In the genomic region with DNA sequence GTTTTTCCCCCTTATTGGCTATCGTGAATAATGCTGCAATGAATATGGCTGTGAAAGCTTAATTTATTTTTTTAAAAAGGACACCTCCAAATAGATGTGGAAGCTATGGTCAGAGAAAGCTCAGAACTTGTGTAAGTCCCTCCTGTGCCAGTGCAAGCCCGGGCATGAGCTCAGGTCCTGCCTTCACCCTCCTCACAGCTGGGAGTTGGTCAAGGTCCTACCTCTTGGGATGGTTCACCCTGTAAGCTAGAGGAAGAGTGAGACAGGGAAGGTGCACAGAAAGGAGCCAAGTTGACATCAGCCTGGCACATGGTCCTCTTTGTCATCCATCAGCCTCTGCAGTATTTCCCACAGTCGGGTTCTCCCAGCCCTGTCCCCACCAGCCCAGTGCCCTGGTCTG, we compare ENCODE assay signal across 25 cellular contexts. TPM values are rescaled to one million over a fixed set of nuclear protein-coding genes. Genes with fewer than 3 reads are reported as not detected.
A peak's percentile ranks its signal among the peaks of the same experiment; 100 is the strongest.
DNase-seq lines count a peak whose midpoint lies in the region; TF ChIP-seq lines count a peak whose summit lies in the region.
"Had no signal": no experiment of that assay in that cellular context is flagged by ENCODE, and none has a peak within 500 bp of the region (broad histone marks: within the 10 kb centered on the region; RNA-seq: fewer than 3 reads in every experiment).

No MANE protein-coding gene starts in this region.

- H2AFZ ChIP-seq in mammary epithelial cell (ENCODE audit: low read depth, low read length), result peak overlapping the region; percentile 54

- no peak for DNase-seq in MCF 10A (ENCODE audit: unreplicated experiment)
- DNase-seq in breast epithelium (ENCODE audit: low spot score in 2 of 2), result no peak
- peak; percentile 51 for DNase-seq in mammary epithelial cell
- no peak for DNase-seq in mesendoderm
- no peak for DNase-seq in tibial artery
- DNase-seq in osteocyte (ENCODE audit: extremely low spot score, unreplicated experiment), result no peak
- DNase-seq in testis, result no peak
- DNase-seq in SK-N-DZ (ENCODE audit: low spot score), result no peak
- DNase-seq: 8988T; ACHN; BE2C; CD4-positive, CD25-positive, alpha-beta regulatory T cell; COR-L47; HCEC 1CT; IMR-90; KG1; MM.1S; NCI-H2029 treated with DMSO at 0.1 percent for 48 hours; NCI-H446 treated with DMSO at 0.1 percent for 48 hours; NCI-H526; NCI-H82; RPMI8226; SHP77 treated with DMSO at 0.1 percent for 48 hours had no signal

- no peaks in the 10 kb centered on the region for H3K79me1 ChIP-seq in mesendoderm (ENCODE audit: low read length)

- H3K27me3 Mint-ChIP-seq in MCF 10A (ENCODE audit: insufficient read depth, unreplicated experiment) (no peaks in the 10 kb centered on the region), osteocyte (ENCODE audit: unreplicated experiment) (no peaks in the 10 kb centered on the region)

- TF ChIP-seq POLR2A in breast epithelium (IDR thresholded peaks at IDR 0.05) (no peak), testis (IDR thresholded peaks at IDR 0.05) (no peak)

- no peak overlapping the region for H3K4me3 Mint-ChIP-seq in MCF 10A (ENCODE audit: unreplicated experiment)
- H3K4me3 Mint-ChIP-seq in osteocyte (ENCODE audit: unreplicated experiment), result no peak overlapping the region
- H3K4me3 Mint-ChIP-seq: CD4-positive, CD25-positive, alpha-beta regulatory T cell had no signal

- H2BK120ac ChIP-seq in mesendoderm (ENCODE audit: low read depth, low read length), result no peak overlapping the region

- WGBS in mammary epithelial cell (ENCODE audit: low coverage, missing lambda C conversion rate), result 72% methylated on average over 2 of the region's 3 CpGs
- whole genome bisulfite sequencing in mesendoderm (ENCODE audit: extremely low coverage, insufficient coverage, low lambda C conversion rate), result no CpG with 5 or more reads among the region's 3 CpGs
- 93 to 95% methylated on average over 3 of the region's 3 CpGs for WGBS in testis, 2 donors

- H3K56ac ChIP-seq in mesendoderm (ENCODE audit: low read length), result no peak overlapping the region

- no peak overlapping the region for H3K27ac ChIP-seq in breast epithelium
- H3K27ac ChIP-seq in mammary epithelial cell (ENCODE audit: insufficient read depth, low read depth, low read length), result no peak overlapping the region
- no peak overlapping the region for H3K27ac ChIP-seq in mesendoderm (ENCODE audit: low read depth, low read length)
- peak overlapping the region; percentile 90 to 93 for H3K27ac ChIP-seq in tibial artery
- H3K27ac ChIP-seq in testis, result no peak overlapping the region
- H3K27ac ChIP-seq: SK-N-MC had no signal

- H4K5ac ChIP-seq in mesendoderm (ENCODE audit: low read length), result no peak overlapping the region

- H3K4me1 Mint-ChIP-seq in MCF 10A (ENCODE audit: insufficient read depth, unreplicated experiment) (peaks cover 20% of the 10 kb centered on the region), osteocyte (ENCODE audit: unreplicated experiment) (peaks cover 13% of the 10 kb centered on the region)

- H3K27me3 ChIP-seq in breast epithelium, result no peaks in the 10 kb centered on the region
- no peaks in the 10 kb centered on the region for H3K27me3 ChIP-seq in mammary epithelial cell (ENCODE audit: insufficient read depth, low read length)
- H3K27me3 ChIP-seq in mesendoderm (ENCODE audit: insufficient read depth, low read length, poor library complexity), result no peaks in the 10 kb centered on the region
- H3K27me3 ChIP-seq in tibial artery, result no peaks in the 10 kb centered on the region
- no peaks in the 10 kb centered on the region for H3K27me3 ChIP-seq in testis
- H3K27me3 ChIP-seq: BE2C had no signal

- H3K9me3 Mint-ChIP-seq in MCF 10A (ENCODE audit: unreplicated experiment), result no peaks in the 10 kb centered on the region
- H3K9me3 Mint-ChIP-seq in osteocyte (ENCODE audit: unreplicated experiment), result no peaks in the 10 kb centered on the region

- H3K4me1 ChIP-seq in breast epithelium (no peaks in the 10 kb centered on the region), mammary epithelial cell (ENCODE audit: insufficient read depth, low read length) (peaks cover 23% of the 10 kb centered on the region), mesendoderm (ENCODE audit: control insufficient read depth, low read depth, low read length) (peaks cover 8% of the 10 kb centered on the region), tibial artery (peaks cover 0 to 48% (median 23%) of the 10 kb centered on the region in 4 donors), testis (no peaks in the 10 kb centered on the region)

- no peak overlapping the region for H3K4me3 ChIP-seq in breast epithelium
- no peak overlapping the region for H3K4me3 ChIP-seq in mammary epithelial cell (replicated peaks in 1 of 3; ENCODE audit: insufficient read depth in 1 of 3, low read depth in 2 of 3, low read length in 3 of 3)
- no peak overlapping the region for H3K4me3 ChIP-seq in mesendoderm (ENCODE audit: low read length)
- no peak overlapping the region for H3K4me3 ChIP-seq in tibial artery
- no peak overlapping the region for H3K4me3 ChIP-seq in testis
- H3K4me3 ChIP-seq: GM12878, SK-N-MC had no signal

- H2AK5ac ChIP-seq in mesendoderm (ENCODE audit: low read length), result peak overlapping the region; percentile 81

- H3K9me3 ChIP-seq in breast epithelium, result no peaks in the 10 kb centered on the region
- no peaks in the 10 kb centered on the region for H3K9me3 ChIP-seq in mammary epithelial cell (replicated peaks; ENCODE audit: insufficient read depth, low read length)
- H3K9me3 ChIP-seq in tibial artery, result no peaks in the 10 kb centered on the region
- no peaks in the 10 kb centered on the region for H3K9me3 ChIP-seq in testis
- H3K9me3 ChIP-seq: BE2C had no signal

- POLR2A ChIA-PET in MCF 10A (lab: Yijun Ruan, JAX), result interaction anchor here (0.5 to 4.7 kb wide), 13 partner anchors 9 to 592 kb away, joined by 3 to 56 read pairs (median 3); partner anchors contain the start of gene PLEKHG3

- intact Hi-C loops in MCF 10A (cut with micrococcal nuclease) (no loop called here), breast epithelium (cut with DNase I; ENCODE audit: low total_unique reads) (loop anchor here (5.0 kb wide), 1 partner anchor 1090 kb away; no protein-coding TSS in a partner anchor), mammary epithelial cell (cut with micrococcal nuclease) (no loop called here), tibial artery (cut with DNase I; ENCODE audit: low total_unique reads) (no loop called here), testis (cut with DNase I; ENCODE audit: low total_unique reads) (no loop called here)

- no peak overlapping the region for H2BK15ac ChIP-seq in mesendoderm (replicated peaks; ENCODE audit: low read depth)

- H3K4ac ChIP-seq in mesendoderm (ENCODE audit: low read depth, low read length), result no peak overlapping the region

- no peak overlapping the region for H3K18ac ChIP-seq in mesendoderm (ENCODE audit: low read length)

- dilution Hi-C loops in mammary epithelial cell (cut with HindIII; ENCODE audit: low sequenced_read_pairs), result no loop called here

- H3K4me2 ChIP-seq in mammary epithelial cell (ENCODE audit: insufficient read depth, low read depth, low read length) (peak overlapping the region; percentile 16), mesendoderm (ENCODE audit: low read length) (no peak overlapping the region)

- H3K36me3 Mint-ChIP-seq in MCF 10A (ENCODE audit: insufficient read depth, unreplicated experiment), result no peaks in the 10 kb centered on the region
- H3K36me3 Mint-ChIP-seq in osteocyte (ENCODE audit: unreplicated experiment), result no peaks in the 10 kb centered on the region
- H3K36me3 Mint-ChIP-seq: CD4-positive, CD25-positive, alpha-beta regulatory T cell had no signal

- H4K8ac ChIP-seq in mesendoderm (ENCODE audit: low read depth, low read length), result no peak overlapping the region

- no peaks in the 10 kb centered on the region for H3K36me3 ChIP-seq in breast epithelium
- no peaks in the 10 kb centered on the region for H3K36me3 ChIP-seq in mammary epithelial cell (ENCODE audit: insufficient read depth, low read length)
- no peaks in the 10 kb centered on the region for H3K36me3 ChIP-seq in mesendoderm (ENCODE audit: control insufficient read depth, insufficient read depth, low read length)
- no peaks in the 10 kb centered on the region for H3K36me3 ChIP-seq in tibial artery
- H3K36me3 ChIP-seq in testis (ENCODE audit: low read depth, missing control alignments), result no peaks in the 10 kb centered on the region
- H3K36me3 ChIP-seq: BE2C had no signal

- no peak overlapping the region for H3K23ac ChIP-seq in mesendoderm (ENCODE audit: low read length)

- H2BK5ac ChIP-seq in mesendoderm (ENCODE audit: low read length), result no peak overlapping the region

- H3K79me2 ChIP-seq in mammary epithelial cell (ENCODE audit: insufficient read depth, low read length), result no peaks in the 10 kb centered on the region
- no peaks in the 10 kb centered on the region for H3K79me2 ChIP-seq in mesendoderm (ENCODE audit: control insufficient read depth, insufficient read depth, low read length)

- H4K20me1 ChIP-seq in mammary epithelial cell (ENCODE audit: insufficient read depth, low read length), result no peaks in the 10 kb centered on the region

- BruUV-seq in MCF 10A (replicated peaks; lab: Mats Ljungman, UMichigan) (no TSS peak), mammary epithelial cell (replicated peaks; lab: Mats Ljungman, UMichigan) (no TSS peak)

- CTCF ChIA-PET in MCF 10A (lab: Yijun Ruan, JAX) (interaction anchor here (0.6 to 1.6 kb wide), 6 partner anchors 10 to 349 kb away, joined by 3 to 6 read pairs (median 4); no protein-coding TSS in a partner anchor), mammary epithelial cell (lab: Charles Lee; ENCODE audit: low non-redundant PET) (no interaction called here)

- H3K27ac Mint-ChIP-seq in MCF 10A (ENCODE audit: low read depth, unreplicated experiment) (peak overlapping the region; percentile 27), osteocyte (ENCODE audit: unreplicated experiment) (no peak overlapping the region)
- H3K27ac Mint-ChIP-seq: CD4-positive, CD25-positive, alpha-beta regulatory T cell had no signal

- no peak for TF ChIP-seq CTCF in MCF 10A (IDR thresholded peaks at IDR 0.05; ENCODE audit: unreplicated experiment)
- no peak for TF ChIP-seq CTCF in breast epithelium (IDR thresholded peaks at IDR 0.05)
- TF ChIP-seq CTCF in mammary epithelial cell (conservative IDR thresholded peaks at IDR 0.05 in 1 of 2, IDR thresholded peaks at IDR 0.05 in 1 of 2; ENCODE audit: extremely low read depth in 1 of 2, insufficient read depth in 1 of 2, low read depth in 1 of 2, low read length in 2 of 2), result no peak
- TF ChIP-seq CTCF in tibial artery (IDR thresholded peaks at IDR 0.05), result no peak
- TF ChIP-seq CTCF in osteocyte (IDR thresholded peaks at IDR 0.05), result no peak
- TF ChIP-seq CTCF in testis (IDR thresholded peaks at IDR 0.05), result no peak

- no peak overlapping the region for H3K9ac ChIP-seq in mammary epithelial cell (ENCODE audit: insufficient read depth, low read length)
- no peak overlapping the region for H3K9ac ChIP-seq in mesendoderm (ENCODE audit: low read length)

- in situ Hi-C loops in mammary epithelial cell (cut with MboI; ENCODE audit: low sequenced_read_pairs in 2 of 2), result no loop called here

RNA-seq across cellular contexts. Expression of gene PLEKHG3, which starts 12.0 kb away (rescaled TPM):
- total RNA-seq in MCF 10A (2022) (52.9 and 72.8 TPM in 2 replicates), breast epithelium (10 to 100 TPM; 18.7 to 31.5 (median 30.3) TPM), mammary epithelial cell (100 to 1,000 TPM in 1 of 2 donors, 10 to 100 TPM in 1; 47.8 to 137 TPM), osteocyte (96.3 and 98.3 TPM in 2 replicates), testis (10 to 100 TPM; 20.1 to 20.6 TPM)
- polyA plus RNA-seq in mammary epithelial cell (68.7 TPM), testis (ENCODE audit: insufficient read depth, low read depth, low replicate concordance) (21.6 TPM)
- 80.7 TPM for polyA minus RNA-seq in mammary epithelial cell
- 20.7 TPM for polyA plus RNA-seq in mesendoderm (2013, experiment 1 of 2)
- polyA plus RNA-seq in mesendoderm (2013, experiment 2 of 2), result 21.8 TPM
- 10.4 and 13.9 TPM in 2 replicates for polyA plus RNA-seq in SK-N-DZ (2014; cell fraction: cytosol; rRNA removed)
- polyA plus RNA-seq in SK-N-DZ (2014; cell fraction: nucleus; rRNA removed), result 24.4 TPM in 2 replicates

Comparison
In these comparisons a context has a peak if more than half of its experiments do, and no peak if none do; other contexts are left out.
1. H3K27ac ChIP-seq: peak in tibial artery (2 of 2); none in breast epithelium (0 of 2), mammary epithelial cell (single experiment), mesendoderm (single experiment) and testis (0 of 2).